In the genomic region with DNA sequence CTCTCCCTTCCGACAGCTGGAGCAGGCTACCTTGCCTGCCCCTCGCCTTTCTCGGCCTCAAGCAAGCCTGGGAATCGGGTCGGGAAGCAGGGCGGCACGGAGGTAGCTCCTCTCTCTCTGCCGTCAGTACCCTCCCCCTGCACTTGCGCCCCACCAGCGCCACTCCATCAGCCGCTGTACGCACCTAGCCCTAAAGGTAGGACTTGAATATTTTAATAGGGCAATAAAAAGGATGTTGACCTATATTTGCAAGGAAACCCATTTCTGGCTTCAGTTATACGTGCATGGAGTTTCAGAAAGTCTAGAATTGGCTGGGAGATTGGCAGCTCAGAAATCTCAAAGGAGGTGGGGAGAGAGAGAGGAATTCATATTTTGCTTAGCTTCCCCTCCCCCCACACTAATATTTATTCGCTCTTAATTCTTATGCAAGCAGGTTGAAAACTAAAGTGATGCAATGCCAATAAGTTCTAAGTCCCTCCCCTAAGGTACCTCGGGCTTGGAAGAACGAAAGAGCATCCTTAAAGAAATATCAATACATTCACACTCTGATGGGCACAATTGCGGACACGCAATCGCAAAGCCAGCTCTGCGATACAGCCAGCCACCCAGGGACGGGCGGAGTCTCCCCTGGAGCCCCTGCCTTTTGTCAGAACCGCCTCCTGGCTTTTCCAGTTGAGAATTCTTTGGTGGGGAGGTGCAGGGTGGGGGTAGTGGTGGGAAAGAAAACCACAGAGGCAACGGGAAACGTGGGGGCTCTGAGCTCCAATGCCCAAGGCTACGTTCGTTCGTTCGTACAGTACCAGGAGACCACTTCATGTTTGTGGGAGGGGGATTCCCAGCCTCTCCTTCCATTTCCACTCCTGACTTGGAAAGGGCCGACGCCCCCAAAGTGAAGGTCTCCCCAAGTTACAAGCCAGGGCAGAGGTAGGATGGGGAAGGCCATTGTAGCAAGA, we compare ENCODE assay signal across 3 cellular contexts.
TF ChIP-seq lines count a peak whose summit lies in the region.

No MANE protein-coding gene starts in this region.

TF ChIP-seq in SK-N-SH, 30 proteins besides CTCF, POLR2A, EP300 and RAD21:
- peak; percentile 63; the same call in 1 of the 2 replicates for TF ChIP-seq EZH2phosphoT487 (IDR thresholded peaks at IDR 0.05; ENCODE audit: borderline replicate concordance, low read depth)
- no peak for TF ChIP-seq SMC3 (IDR thresholded peaks at IDR 0.05; ENCODE audit: low read depth, low read length)

TF ChIP-seq in SK-N-SH treated with all-trans-retinoic acid at 6 μM for 48 hours, 23 proteins besides CTCF, POLR2A, EP300 and RAD21 (continues in another document):
- TF ChIP-seq, protein P1, sequence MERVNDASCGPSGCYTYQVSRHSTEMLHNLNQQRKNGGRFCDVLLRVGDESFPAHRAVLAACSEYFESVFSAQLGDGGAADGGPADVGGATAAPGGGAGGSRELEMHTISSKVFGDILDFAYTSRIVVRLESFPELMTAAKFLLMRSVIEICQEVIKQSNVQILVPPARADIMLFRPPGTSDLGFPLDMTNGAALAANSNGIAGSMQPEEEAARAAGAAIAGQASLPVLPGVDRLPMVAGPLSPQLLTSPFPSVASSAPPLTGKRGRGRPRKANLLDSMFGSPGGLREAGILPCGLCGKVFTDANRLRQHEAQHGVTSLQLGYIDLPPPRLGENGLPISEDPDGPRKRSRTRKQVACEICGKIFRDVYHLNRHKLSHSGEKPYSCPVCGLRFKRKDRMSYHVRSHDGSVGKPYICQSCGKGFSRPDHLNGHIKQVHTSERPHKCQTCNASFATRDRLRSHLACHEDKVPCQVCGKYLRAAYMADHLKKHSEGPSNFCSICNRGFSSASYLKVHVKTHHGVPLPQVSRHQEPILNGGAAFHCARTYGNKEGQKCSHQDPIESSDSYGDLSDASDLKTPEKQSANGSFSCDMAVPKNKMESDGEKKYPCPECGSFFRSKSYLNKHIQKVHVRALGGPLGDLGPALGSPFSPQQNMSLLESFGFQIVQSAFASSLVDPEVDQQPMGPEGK (CRISPR knock-in tag; IDR thresholded peaks at IDR 0.05; ENCODE audit: borderline replicate concordance), result no peak
- TF ChIP-seq ZFP3 (CRISPR knock-in tag; IDR thresholded peaks at IDR 0.05), result no peak
- TF ChIP-seq, protein P2, sequence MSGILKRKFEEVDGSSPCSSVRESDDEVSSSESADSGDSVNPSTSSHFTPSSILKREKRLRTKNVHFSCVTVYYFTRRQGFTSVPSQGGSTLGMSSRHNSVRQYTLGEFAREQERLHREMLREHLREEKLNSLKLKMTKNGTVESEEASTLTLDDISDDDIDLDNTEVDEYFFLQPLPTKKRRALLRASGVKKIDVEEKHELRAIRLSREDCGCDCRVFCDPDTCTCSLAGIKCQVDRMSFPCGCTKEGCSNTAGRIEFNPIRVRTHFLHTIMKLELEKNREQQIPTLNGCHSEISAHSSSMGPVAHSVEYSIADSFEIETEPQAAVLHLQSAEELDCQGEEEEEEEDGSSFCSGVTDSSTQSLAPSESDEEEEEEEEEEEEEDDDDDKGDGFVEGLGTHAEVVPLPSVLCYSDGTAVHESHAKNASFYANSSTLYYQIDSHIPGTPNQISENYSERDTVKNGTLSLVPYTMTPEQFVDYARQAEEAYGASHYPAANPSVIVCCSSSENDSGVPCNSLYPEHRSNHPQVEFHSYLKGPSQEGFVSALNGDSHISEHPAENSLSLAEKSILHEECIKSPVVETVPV (CRISPR knock-in tag; IDR thresholded peaks at IDR 0.05), result no peak
- no peak for TF ChIP-seq ZC3H10 (CRISPR knock-in tag; IDR thresholded peaks at IDR 0.05)
- TF ChIP-seq ZNF565 (CRISPR knock-in tag; conservative IDR thresholded peaks at IDR 0.05; ENCODE audit: low read depth), result no peak
- TF ChIP-seq ZNF8 (CRISPR knock-in tag; IDR thresholded peaks at IDR 0.05), result no peak
- no peak for TF ChIP-seq ZFP30 (CRISPR knock-in tag; IDR thresholded peaks at IDR 0.05)
- TF ChIP-seq PPARA (CRISPR knock-in tag; IDR thresholded peaks at IDR 0.05; ENCODE audit: borderline replicate concordance), result no peak
- TF ChIP-seq, protein P3, sequence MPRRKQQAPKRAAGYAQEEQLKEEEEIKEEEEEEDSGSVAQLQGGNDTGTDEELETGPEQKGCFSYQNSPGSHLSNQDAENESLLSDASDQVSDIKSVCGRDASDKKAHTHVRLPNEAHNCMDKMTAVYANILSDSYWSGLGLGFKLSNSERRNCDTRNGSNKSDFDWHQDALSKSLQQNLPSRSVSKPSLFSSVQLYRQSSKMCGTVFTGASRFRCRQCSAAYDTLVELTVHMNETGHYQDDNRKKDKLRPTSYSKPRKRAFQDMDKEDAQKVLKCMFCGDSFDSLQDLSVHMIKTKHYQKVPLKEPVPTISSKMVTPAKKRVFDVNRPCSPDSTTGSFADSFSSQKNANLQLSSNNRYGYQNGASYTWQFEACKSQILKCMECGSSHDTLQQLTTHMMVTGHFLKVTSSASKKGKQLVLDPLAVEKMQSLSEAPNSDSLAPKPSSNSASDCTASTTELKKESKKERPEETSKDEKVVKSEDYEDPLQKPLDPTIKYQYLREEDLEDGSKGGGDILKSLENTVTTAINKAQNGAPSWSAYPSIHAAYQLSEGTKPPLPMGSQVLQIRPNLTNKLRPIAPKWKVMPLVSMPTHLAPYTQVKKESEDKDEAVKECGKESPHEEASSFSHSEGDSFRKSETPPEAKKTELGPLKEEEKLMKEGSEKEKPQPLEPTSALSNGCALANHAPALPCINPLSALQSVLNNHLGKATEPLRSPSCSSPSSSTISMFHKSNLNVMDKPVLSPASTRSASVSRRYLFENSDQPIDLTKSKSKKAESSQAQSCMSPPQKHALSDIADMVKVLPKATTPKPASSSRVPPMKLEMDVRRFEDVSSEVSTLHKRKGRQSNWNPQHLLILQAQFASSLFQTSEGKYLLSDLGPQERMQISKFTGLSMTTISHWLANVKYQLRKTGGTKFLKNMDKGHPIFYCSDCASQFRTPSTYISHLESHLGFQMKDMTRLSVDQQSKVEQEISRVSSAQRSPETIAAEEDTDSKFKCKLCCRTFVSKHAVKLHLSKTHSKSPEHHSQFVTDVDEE (CRISPR knock-in tag; IDR thresholded peaks at IDR 0.05), result no peak
- TF ChIP-seq CSDC2 (CRISPR knock-in tag; IDR thresholded peaks at IDR 0.05), result no peak
- TF ChIP-seq, protein P4, sequence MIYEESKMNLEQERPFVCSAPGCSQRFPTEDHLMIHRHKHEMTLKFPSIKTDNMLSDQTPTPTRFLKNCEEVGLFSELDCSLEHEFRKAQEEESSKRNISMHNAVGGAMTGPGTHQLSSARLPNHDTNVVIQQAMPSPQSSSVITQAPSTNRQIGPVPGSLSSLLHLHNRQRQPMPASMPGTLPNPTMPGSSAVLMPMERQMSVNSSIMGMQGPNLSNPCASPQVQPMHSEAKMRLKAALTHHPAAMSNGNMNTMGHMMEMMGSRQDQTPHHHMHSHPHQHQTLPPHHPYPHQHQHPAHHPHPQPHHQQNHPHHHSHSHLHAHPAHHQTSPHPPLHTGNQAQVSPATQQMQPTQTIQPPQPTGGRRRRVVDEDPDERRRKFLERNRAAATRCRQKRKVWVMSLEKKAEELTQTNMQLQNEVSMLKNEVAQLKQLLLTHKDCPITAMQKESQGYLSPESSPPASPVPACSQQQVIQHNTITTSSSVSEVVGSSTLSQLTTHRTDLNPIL (CRISPR knock-in tag; IDR thresholded peaks at IDR 0.05; ENCODE audit: low read depth), result no peak
- TF ChIP-seq ARNTL (CRISPR knock-in tag; IDR thresholded peaks at IDR 0.05; ENCODE audit: borderline replicate concordance, low read depth), result no peak
- TF ChIP-seq TOX (CRISPR knock-in tag; IDR thresholded peaks at IDR 0.05; ENCODE audit: borderline replicate concordance), result no peak
- no peak for TF ChIP-seq OSR1 (CRISPR knock-in tag; IDR thresholded peaks at IDR 0.05)

TF ChIP-seq in liver, 16 proteins besides CTCF, POLR2A, EP300 and RAD21 (continued from another document):
- TF ChIP-seq, protein P5, sequence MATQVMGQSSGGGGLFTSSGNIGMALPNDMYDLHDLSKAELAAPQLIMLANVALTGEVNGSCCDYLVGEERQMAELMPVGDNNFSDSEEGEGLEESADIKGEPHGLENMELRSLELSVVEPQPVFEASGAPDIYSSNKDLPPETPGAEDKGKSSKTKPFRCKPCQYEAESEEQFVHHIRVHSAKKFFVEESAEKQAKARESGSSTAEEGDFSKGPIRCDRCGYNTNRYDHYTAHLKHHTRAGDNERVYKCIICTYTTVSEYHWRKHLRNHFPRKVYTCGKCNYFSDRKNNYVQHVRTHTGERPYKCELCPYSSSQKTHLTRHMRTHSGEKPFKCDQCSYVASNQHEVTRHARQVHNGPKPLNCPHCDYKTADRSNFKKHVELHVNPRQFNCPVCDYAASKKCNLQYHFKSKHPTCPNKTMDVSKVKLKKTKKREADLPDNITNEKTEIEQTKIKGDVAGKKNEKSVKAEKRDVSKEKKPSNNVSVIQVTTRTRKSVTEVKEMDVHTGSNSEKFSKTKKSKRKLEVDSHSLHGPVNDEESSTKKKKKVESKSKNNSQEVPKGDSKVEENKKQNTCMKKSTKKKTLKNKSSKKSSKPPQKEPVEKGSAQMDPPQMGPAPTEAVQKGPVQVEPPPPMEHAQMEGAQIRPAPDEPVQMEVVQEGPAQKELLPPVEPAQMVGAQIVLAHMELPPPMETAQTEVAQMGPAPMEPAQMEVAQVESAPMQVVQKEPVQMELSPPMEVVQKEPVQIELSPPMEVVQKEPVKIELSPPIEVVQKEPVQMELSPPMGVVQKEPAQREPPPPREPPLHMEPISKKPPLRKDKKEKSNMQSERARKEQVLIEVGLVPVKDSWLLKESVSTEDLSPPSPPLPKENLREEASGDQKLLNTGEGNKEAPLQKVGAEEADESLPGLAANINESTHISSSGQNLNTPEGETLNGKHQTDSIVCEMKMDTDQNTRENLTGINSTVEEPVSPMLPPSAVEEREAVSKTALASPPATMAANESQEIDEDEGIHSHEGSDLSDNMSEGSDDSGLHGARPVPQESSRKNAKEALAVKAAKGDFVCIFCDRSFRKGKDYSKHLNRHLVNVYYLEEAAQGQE (IDR thresholded peaks at IDR 0.05), result no peak
- TF ChIP-seq HNF4A (conservative IDR thresholded peaks at IDR 0.05), result peak; percentile 10 to 13
